ENCODE assay signal across 1 cellular context in genomic region chr1:238647877-238648276, GRCh38.
TF ChIP-seq lines count a peak whose summit lies in the region.

No MANE protein-coding gene starts in this region.

TF ChIP-seq in SK-N-SH, 30 proteins besides CTCF, POLR2A, EP300 and RAD21 (continued from another document):
- TF ChIP-seq RXRA (IDR thresholded peaks at IDR 0.05; ENCODE audit: borderline replicate concordance, low read depth): peak; percentile 52; the same call in 1 of the 2 replicates
- TF ChIP-seq PBX3 (IDR thresholded peaks at IDR 0.05): peak; percentile 56
- peak; percentile 31; the same call in 1 of the 2 replicates for TF ChIP-seq POLR2AphosphoS5 (IDR thresholded peaks at IDR 0.05; ENCODE audit: low read depth, low read length)
- TF ChIP-seq GATA2 (CRISPR knock-in tag; IDR thresholded peaks at IDR 0.05): no peak
- peak; percentile 48; the same call in 1 of the 2 replicates for TF ChIP-seq ZBTB33 (IDR thresholded peaks at IDR 0.05; ENCODE audit: borderline replicate concordance, low read depth)
